In the genomic region with DNA sequence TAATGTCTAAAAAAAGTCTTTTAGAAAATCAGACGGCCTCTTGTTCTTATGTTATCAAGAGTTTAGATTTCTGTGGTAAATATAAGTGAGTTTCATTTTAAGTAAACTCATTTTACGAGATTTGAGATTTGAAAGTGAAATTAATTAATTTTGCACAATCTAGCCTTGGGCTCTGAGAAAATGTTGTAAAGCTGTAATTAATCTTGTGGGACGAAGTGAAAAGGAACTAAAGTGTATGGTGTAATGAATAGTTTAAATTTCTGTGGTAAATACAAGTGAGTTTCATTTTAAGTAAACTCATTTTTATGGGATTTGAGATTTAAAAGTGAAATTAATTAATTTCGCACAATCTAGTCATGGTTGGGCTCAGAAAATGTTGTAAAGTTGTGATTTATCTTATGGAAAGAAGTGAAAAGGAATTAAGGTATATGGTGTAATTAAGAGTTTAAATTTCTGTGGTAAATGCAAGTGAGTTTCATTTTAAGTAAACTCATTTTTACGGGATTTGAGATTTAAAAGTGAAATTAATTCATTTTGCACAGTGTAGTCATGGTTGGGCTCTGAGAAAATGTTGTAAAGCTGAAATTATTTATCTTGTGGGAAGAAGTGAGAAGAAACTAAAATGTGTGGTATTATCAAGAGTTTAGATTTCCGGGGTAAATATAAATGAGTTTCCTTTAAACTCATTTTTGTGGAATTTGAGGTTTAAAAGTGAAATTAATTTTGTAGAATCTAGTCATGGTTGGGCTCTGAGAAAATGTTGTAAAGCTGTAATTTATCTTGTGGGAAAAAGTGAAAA, we compare ENCODE assay signal across 8 cellular contexts. TPM values are rescaled to one million over a fixed set of nuclear protein-coding genes. Genes with fewer than 3 reads are reported as not detected.
DNase-seq lines count a peak whose midpoint lies in the region; ATAC-seq, FAIRE-seq and TF ChIP-seq lines count a peak whose summit lies in the region.

No MANE protein-coding gene starts in this region.

- CTCF ChIA-PET in CD8-positive, alpha-beta memory T cell (lab: Charles Lee), result no interaction called here
- CTCF ChIA-PET in endothelial cell of umbilical vein (lab: Charles Lee), result interaction anchor here (1.2 to 1.3 kb wide), 2 partner anchors 496 to 1595 kb away, joined by 3 read pairs; no protein-coding TSS in a partner anchor

- peaks cover 15 to 27% (median 19%) of the 10 kb centered on the region in 3 donors for H3K4me1 Mint-ChIP-seq in CD8-positive, alpha-beta memory T cell

- no peaks in the 10 kb centered on the region for H3K27me3 ChIP-seq in CD8-positive, alpha-beta memory T cell (ENCODE audit: insufficient read depth, low read length, poor library complexity, severe bottlenecking)
- no peaks in the 10 kb centered on the region for H3K27me3 ChIP-seq in endothelial cell of umbilical vein (ENCODE audit: control insufficient read depth in 2 of 2, insufficient read depth in 2 of 2, low read length in 2 of 2)
- no peaks in the 10 kb centered on the region for H3K27me3 ChIP-seq in parathyroid adenoma (ENCODE audit: control insufficient read depth, insufficient read depth, low read length)

- H2AFZ ChIP-seq in endothelial cell of umbilical vein (ENCODE audit: low read depth, low read length), result no peak overlapping the region
- H2AFZ ChIP-seq in parathyroid adenoma, result no peak overlapping the region

- no peak for TF ChIP-seq CTCF in endothelial cell of umbilical vein (IDR thresholded peaks at IDR 0.05; ENCODE audit: extremely low read depth in 1 of 2, insufficient read depth in 1 of 2, low read depth in 1 of 2, low read length in 2 of 2)
- no peak for TF ChIP-seq CTCF in parathyroid adenoma (IDR thresholded peaks at IDR 0.05)

- H3K9me1 ChIP-seq in endothelial cell of umbilical vein (replicated peaks; ENCODE audit: control insufficient read depth, extremely low read depth, insufficient read depth, low read length), result no peaks in the 10 kb centered on the region

- no peaks in the 10 kb centered on the region for H3K9me3 ChIP-seq in CD8-positive, alpha-beta memory T cell (ENCODE audit: low read length)
- H3K9me3 ChIP-seq in endothelial cell of umbilical vein (replicated peaks; ENCODE audit: control insufficient read depth, insufficient read depth, low read length) (no peaks in the 10 kb centered on the region), parathyroid adenoma (ENCODE audit: control insufficient read depth, low read length) (no peaks in the 10 kb centered on the region)

- H3K4me3 Mint-ChIP-seq in CD8-positive, alpha-beta memory T cell, result peak overlapping the region; percentile 79 to 92 (median 88)

- H3K27ac ChIP-seq in CD8-positive, alpha-beta memory T cell (ENCODE audit: low read depth, low read length), result no peak overlapping the region
- H3K27ac ChIP-seq in endothelial cell of umbilical vein (ENCODE audit: insufficient read depth, low read depth, low read length) (peak overlapping the region; percentile 77), parathyroid adenoma (peak overlapping the region; percentile 87)

- no peak for DNase-seq in CD8-positive, alpha-beta memory T cell
- DNase-seq in RCC 7860 (ENCODE audit: low spot score) (no peak), endothelial cell of umbilical vein (ENCODE audit: low read depth, low spot score) (peak; percentile 0), SHP77 treated with DMSO at 0.1 percent for 48 hours (lab: John Stamatoyannopoulos, UW) (no peak), KG1 (lab: John Stamatoyannopoulos, UW) (no peak), NCI-H1436 treated with DMSO at 0.1 percent for 48 hours (lab: John Stamatoyannopoulos, UW) (no peak)

- H4K20me1 ChIP-seq in endothelial cell of umbilical vein (replicated peaks; ENCODE audit: control insufficient read depth, extremely low read depth, insufficient read depth, low read length), result no peaks in the 10 kb centered on the region

- no peak for TF ChIP-seq POLR2A in endothelial cell of umbilical vein (IDR thresholded peaks at IDR 0.05; ENCODE audit: low read depth, low read length)

- no peak for ATAC-seq in GM18909 (IDR thresholded peaks at IDR 0.05; ENCODE audit: poor library complexity, unreplicated experiment)

- no peaks in the 10 kb centered on the region for H3K4me1 ChIP-seq in CD8-positive, alpha-beta memory T cell (ENCODE audit: insufficient read depth, low read length)
- no peaks in the 10 kb centered on the region for H3K4me1 ChIP-seq in endothelial cell of umbilical vein (ENCODE audit: control insufficient read depth, extremely low read depth, insufficient read depth, low read length)
- H3K4me1 ChIP-seq in parathyroid adenoma, result no peaks in the 10 kb centered on the region

- H3K9ac ChIP-seq in endothelial cell of umbilical vein (replicated peaks; ENCODE audit: extremely low read depth, insufficient read depth, low read length) (peak overlapping the region; percentile 87), parathyroid adenoma (no peak overlapping the region)

- H3K79me2 ChIP-seq in endothelial cell of umbilical vein (ENCODE audit: control insufficient read depth, insufficient read depth, low read length), result peaks cover 18% of the 10 kb centered on the region
- peaks cover 3% of the 10 kb centered on the region for H3K79me2 ChIP-seq in parathyroid adenoma

- peak overlapping the region; percentile 89 for H3K4me2 ChIP-seq in endothelial cell of umbilical vein (ENCODE audit: insufficient read depth, low read length)
- H3K4me2 ChIP-seq in parathyroid adenoma (ENCODE audit: low read length), result peak overlapping the region; percentile 93

- H3K27me3 Mint-ChIP-seq in CD8-positive, alpha-beta memory T cell, result peaks cover 27 to 30% of the 10 kb centered on the region in 2 donors

- POLR2A ChIA-PET in CD8-positive, alpha-beta memory T cell (lab: Charles Lee), result no interaction called here
- POLR2A ChIA-PET in endothelial cell of umbilical vein (lab: Charles Lee), result no interaction called here

- FAIRE-seq in RCC 7860 (lab: Jason Lieb, UNC) (peak; percentile 66), endothelial cell of umbilical vein (lab: Jason Lieb, UNC) (peak; percentile 67)

- no peaks in the 10 kb centered on the region for H3K36me3 ChIP-seq in CD8-positive, alpha-beta memory T cell (ENCODE audit: insufficient read depth, low read length)
- no peaks in the 10 kb centered on the region for H3K36me3 ChIP-seq in endothelial cell of umbilical vein (ENCODE audit: control insufficient read depth in 2 of 2, extremely low read depth in 1 of 2, insufficient read depth in 2 of 2, low read length in 2 of 2)
- no peaks in the 10 kb centered on the region for H3K36me3 ChIP-seq in parathyroid adenoma (ENCODE audit: control insufficient read depth, insufficient read depth, low read length)

- dilution Hi-C loops in endothelial cell of umbilical vein (cut with MboI; ENCODE audit: extremely low pct_ligation_motif_present, low sequenced_read_pairs), result no loop called here

- H3K9me3 Mint-ChIP-seq in CD8-positive, alpha-beta memory T cell, result peaks cover 0 to 5% (median 0%) of the 10 kb centered on the region in 5 donors

- BruUV-seq in endothelial cell of umbilical vein (replicated peaks; lab: Mats Ljungman, UMichigan), result no TSS peak

- intact Hi-C loops in endothelial cell of umbilical vein (cut with micrococcal nuclease), result loop anchor here (5.0 to 10.0 kb wide), 2 partner anchors 1243 to 1884 kb away; partner anchors contain the start of genes AP1S2 and PHKA2

- H3K27ac Mint-ChIP-seq in CD8-positive, alpha-beta memory T cell, result peak overlapping the region in 7 of 8 donors; percentile 50 to 96 (median 94)

- peak overlapping the region; percentile 76 for H3K4me3 ChIP-seq in CD8-positive, alpha-beta memory T cell (ENCODE audit: low read length)
- H3K4me3 ChIP-seq in endothelial cell of umbilical vein (replicated peaks in 1 of 3; ENCODE audit: insufficient read depth in 1 of 3, low read depth in 1 of 3, low read length in 3 of 3) (peak overlapping the region; percentile 61 to 88 (median 63)), parathyroid adenoma (ENCODE audit: low read depth, low read length) (peak overlapping the region; percentile 77)

- peaks cover 0 to 1% (median 0%) of the 10 kb centered on the region in 3 donors for H3K36me3 Mint-ChIP-seq in CD8-positive, alpha-beta memory T cell

TF ChIP-seq in endothelial cell of umbilical vein, 7 proteins besides CTCF, POLR2A, EP300 and RAD21:
- TF ChIP-seq FOS (IDR thresholded peaks at IDR 0.05; ENCODE audit: borderline replicate concordance, insufficient read depth, low read length) (no peak), POLR2AphosphoS5 (IDR thresholded peaks at IDR 0.05; ENCODE audit: insufficient read depth, low read depth, low read length) (no peak), JUN (IDR thresholded peaks at IDR 0.05; ENCODE audit: borderline replicate concordance, insufficient read depth, insufficient read length, low read depth) (no peak), EZH2 (IDR thresholded peaks at IDR 0.05; ENCODE audit: borderline replicate concordance, low read depth, low read length, severe bottlenecking) (no peak), GATA2 (IDR thresholded peaks at IDR 0.05; ENCODE audit: insufficient read depth, insufficient read length, low read depth, low read length) (no peak), MYC (IDR thresholded peaks at IDR 0.05; ENCODE audit: low read depth, low read length) (no peak)
- TF ChIP-seq, protein P1, sequence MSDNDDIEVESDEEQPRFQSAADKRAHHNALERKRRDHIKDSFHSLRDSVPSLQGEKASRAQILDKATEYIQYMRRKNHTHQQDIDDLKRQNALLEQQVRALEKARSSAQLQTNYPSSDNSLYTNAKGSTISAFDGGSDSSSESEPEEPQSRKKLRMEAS (IDR thresholded peaks at IDR 0.05; ENCODE audit: insufficient read depth, insufficient read length), result no peak

RNA-seq across cellular contexts. Expression of gene SCML1, which starts 1.6 kb away (rescaled TPM):
- 1 to 10 TPM; 1.1 to 1.2 TPM for total RNA-seq in CD8-positive, alpha-beta memory T cell
- 0.67 TPM for polyA plus RNA-seq in CD8-positive, alpha-beta memory T cell
- 10.1 and 12.4 TPM in 2 replicates for total RNA-seq in endothelial cell of umbilical vein
- polyA plus RNA-seq in endothelial cell of umbilical vein, result 8.8 and 9.0 TPM in 2 replicates
- polyA plus RNA-seq in endothelial cell of umbilical vein (2011; cell fraction: cytosol; rRNA removed), result 8.2 TPM in 2 replicates
- 36.5 and 41.3 TPM in 2 replicates for polyA plus RNA-seq in endothelial cell of umbilical vein (2011; cell fraction: nucleus; rRNA removed)
- 5.4 TPM in 2 replicates for polyA plus RNA-seq in endothelial cell of umbilical vein (2012)
- 10.2 and 12.1 TPM in 2 replicates for polyA minus RNA-seq in endothelial cell of umbilical vein
- 9.4 TPM for polyA minus RNA-seq in endothelial cell of umbilical vein (2011; cell fraction: cytosol; rRNA and poly(A)+ RNA removed)
- polyA minus RNA-seq in endothelial cell of umbilical vein (2011; cell fraction: nucleus; rRNA and poly(A)+ RNA removed), result 8.0 and 12.4 TPM in 2 replicates
